Comparison of ENCODE assay signal across 24 cellular contexts in the genomic region with DNA sequence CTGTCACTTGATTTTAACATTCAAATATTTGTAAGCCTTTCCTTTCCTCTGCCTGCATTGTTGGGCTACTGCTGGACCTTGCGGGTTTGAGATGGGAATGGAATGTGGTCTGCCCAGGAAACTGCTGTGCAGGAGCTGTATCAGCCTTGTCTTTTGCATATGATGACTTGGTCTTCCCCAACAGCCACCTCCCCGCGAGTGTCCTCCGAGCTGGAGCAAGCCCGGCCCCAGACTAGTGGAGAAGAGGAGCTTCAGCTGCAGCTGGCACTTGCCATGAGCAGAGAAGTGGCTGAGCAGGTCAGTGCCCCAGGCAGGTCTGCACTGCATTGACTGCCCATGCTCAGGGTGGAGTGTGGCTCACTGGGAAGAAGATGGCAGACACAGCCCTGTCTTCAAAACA. TPM values are rescaled to one million over a fixed set of nuclear protein-coding genes. Genes with fewer than 3 reads are reported as not detected.
DNase-seq lines count a peak whose midpoint lies in the region; ATAC-seq and TF ChIP-seq lines count a peak whose summit lies in the region.
"Had no signal": no experiment of that assay in that cellular context is flagged by ENCODE, and none has a peak within 500 bp of the region (broad histone marks: within the 10 kb centered on the region; RNA-seq: fewer than 3 reads in every experiment).

No MANE protein-coding gene starts in this region.

- H3K9ac ChIP-seq in BLaER1 treated with 17β-estradiol and CSF1 and Interleukin-3, amounts not matched to agents 10 nM and 100 nM = no peak overlapping the region
- H3K9ac ChIP-seq in neural progenitor cell = no peak overlapping the region

- peak overlapping the region in 8 of 11 experiments; percentile 21 to 88 (median 48); a peak in 14 of 22 replicates for H3K4me2 ChIP-seq in BLaER1 treated with 17β-estradiol and CSF1 and Interleukin-3, amounts not matched to agents 10 nM and 100 nM
- no peak overlapping the region for H3K4me2 ChIP-seq in neural progenitor cell
- H3K4me2 ChIP-seq: A549 had no signal

- no peaks in the 10 kb centered on the region for H3K9me3 Mint-ChIP-seq in neural progenitor cell
- no peaks in the 10 kb centered on the region for H3K9me3 Mint-ChIP-seq in activated T-helper 2 cell treated with anti-CD3 and anti-CD28 coated beads, Interferon-gamma antibody, Interleukin-2, Interleukin-4, amounts not matched to agents 10 μg/mL and 5 μg/mL and 100 μg/mL, durations not matched to agents 14 hours and 24 hours and 36 hours
- H3K9me3 Mint-ChIP-seq: activated B cell treated with CpG ODN at 0.5 μM for 24 hours; activated T-cell treated with anti-CD3 and anti-CD28 coated beads, Interleukin-2, amount 50 U/mL, for 4 hours had no signal

- peaks cover 49 to 88% (median 67%) of the 10 kb centered on the region in 11 experiments for H3K27me3 ChIP-seq in BLaER1 treated with 17β-estradiol and CSF1 and Interleukin-3, amounts not matched to agents 10 nM and 100 nM
- H3K27me3 ChIP-seq in dorsolateral prefrontal cortex (no peaks in the 10 kb centered on the region), neural progenitor cell (no peaks in the 10 kb centered on the region), H7 (ENCODE audit: control insufficient read depth, insufficient read depth, low read length) (no peaks in the 10 kb centered on the region)
- H3K27me3 ChIP-seq: body of pancreas, SJCRH30, tibial artery had no signal

- no peak overlapping the region for H3K27ac ChIP-seq in BLaER1 treated with 17β-estradiol and CSF1 and Interleukin-3, amounts not matched to agents 10 nM and 100 nM
- H3K27ac ChIP-seq in dorsolateral prefrontal cortex = peak overlapping the region; percentile 13 to 100 (median 97)
- H3K27ac ChIP-seq in neural progenitor cell = no peak overlapping the region
- H3K27ac ChIP-seq: A549, body of pancreas, prostate gland, SJCRH30, tibial artery had no signal

- TF ChIP-seq CTCF in dorsolateral prefrontal cortex (IDR thresholded peaks at IDR 0.05 in 54 of 56, conservative IDR thresholded peaks at IDR 0.05 in 2 of 56; ENCODE audit: low read depth in 1 of 56, partially characterized antibody in 56 of 56) (no peak), neural progenitor cell (IDR thresholded peaks at IDR 0.05) (no peak)

- peaks cover 4% of the 10 kb centered on the region for H3K27me3 Mint-ChIP-seq in neural progenitor cell (ENCODE audit: insufficient read depth, low read depth)
- peaks cover 8% of the 10 kb centered on the region for H3K27me3 Mint-ChIP-seq in activated T-helper 2 cell treated with anti-CD3 and anti-CD28 coated beads, Interferon-gamma antibody, Interleukin-2, Interleukin-4, amounts not matched to agents 10 μg/mL and 5 μg/mL and 100 μg/mL, durations not matched to agents 14 hours and 24 hours and 36 hours (ENCODE audit: low read depth)
- H3K27me3 Mint-ChIP-seq: activated B cell treated with CpG ODN at 0.5 μM for 24 hours had no signal

- no peaks in the 10 kb centered on the region for H3F3A ChIP-seq in neural progenitor cell (ENCODE audit: low read depth)

- H3K79me2 ChIP-seq in neural progenitor cell (ENCODE audit: low read depth) = peaks cover 6% of the 10 kb centered on the region

- no peak overlapping the region for H3K4me3 ChIP-seq in BLaER1 treated with 17β-estradiol and CSF1 and Interleukin-3, amounts not matched to agents 10 nM and 100 nM
- H3K4me3 ChIP-seq in dorsolateral prefrontal cortex (no peak overlapping the region), neural progenitor cell (no peak overlapping the region), H7 (ENCODE audit: insufficient read depth, low read depth, low read length) (no peak overlapping the region)
- H3K4me3 ChIP-seq: A549, body of pancreas, prostate gland, SJCRH30, tibial artery had no signal

- no peak for ATAC-seq in HG03139 (IDR thresholded peaks at IDR 0.05; ENCODE audit: unreplicated experiment)
- ATAC-seq: activated T-cell treated with anti-CD3 and anti-CD28 coated beads, Interleukin-2, amount 50 U/mL, for 4 hours; body of pancreas; Panc1; stimulated activated naive CD8-positive, alpha-beta T cell treated with anti-CD3 and anti-CD28 coated beads, Interleukin-15, Interleukin-2, amounts not matched to agents 100 U/mL and 50 U/mL, for 24 hours had no signal

- H3K9me3 ChIP-seq in BLaER1 treated with 17β-estradiol and CSF1 and Interleukin-3, amounts not matched to agents 10 nM and 100 nM (replicated peaks in 1 of 11) = no peaks in the 10 kb centered on the region
- H3K9me3 ChIP-seq in neural progenitor cell (ENCODE audit: low read depth) = no peaks in the 10 kb centered on the region
- H3K9me3 ChIP-seq: A549, body of pancreas, prostate gland, SJCRH30, tibial artery had no signal

- intact Hi-C loops in dorsolateral prefrontal cortex (cut with DNase I) = no loop called here
- intact Hi-C loops in activated T-helper 2 cell treated with anti-CD3 and anti-CD28 coated beads, Interferon-gamma antibody, Interleukin-2, Interleukin-4, amounts not matched to agents 10 μg/mL and 5 μg/mL and 100 μg/mL, durations not matched to agents 14 hours and 24 hours and 36 hours (cut with micrococcal nuclease) = no loop called here

- H3K4me1 Mint-ChIP-seq in neural progenitor cell = peaks cover 27% of the 10 kb centered on the region
- peaks cover 38% of the 10 kb centered on the region for H3K4me1 Mint-ChIP-seq in activated T-helper 2 cell treated with anti-CD3 and anti-CD28 coated beads, Interferon-gamma antibody, Interleukin-2, Interleukin-4, amounts not matched to agents 10 μg/mL and 5 μg/mL and 100 μg/mL, durations not matched to agents 14 hours and 24 hours and 36 hours (ENCODE audit: low read depth)

- DNase-seq in NCI-H526 (lab: John Stamatoyannopoulos, UW) (peak; percentile 37 to 76), dorsolateral prefrontal cortex (peak in 3 of 10 donors; percentile 28 to 42 (median 35)), neural progenitor cell (ENCODE audit: low spot score) (no peak), EL (no peak), H7 (no peak)
- no peak for DNase-seq in activated T-helper 2 cell treated with anti-CD3 and anti-CD28 coated beads, Interferon-gamma antibody, Interleukin-2, Interleukin-4, amounts not matched to agents 10 μg/mL and 5 μg/mL and 100 μg/mL, durations not matched to agents 14 hours and 24 hours and 36 hours (ENCODE audit: low spot score)
- DNase-seq: activated B cell treated with CpG ODN at 0.5 μM for 24 hours; activated CD4-positive, alpha-beta T cell treated with anti-CD3 and anti-CD28 coated beads, Interleukin-2, amount 50 U/mL, for 1 hour; activated T-cell treated with anti-CD3 and anti-CD28 coated beads, Interleukin-2, amount 50 U/mL, for 4 hours; AML-193; body of pancreas; effector CD4-positive, alpha-beta T cell; kidney glomerular epithelial cell; NCI-H1092 treated with DMSO at 0.1 percent for 48 hours; NCI-H1930; NCI-H69; SJCRH30; stimulated activated naive CD8-positive, alpha-beta T cell treated with anti-CD3 and anti-CD28 coated beads, Interleukin-15, Interleukin-2, amounts not matched to agents 100 U/mL and 50 U/mL, for 24 hours; tibial artery had no signal

- H3K27ac Mint-ChIP-seq in neural progenitor cell = peak overlapping the region; percentile 25
- no peak overlapping the region for H3K27ac Mint-ChIP-seq in activated T-helper 2 cell treated with anti-CD3 and anti-CD28 coated beads, Interferon-gamma antibody, Interleukin-2, Interleukin-4, amounts not matched to agents 10 μg/mL and 5 μg/mL and 100 μg/mL, durations not matched to agents 14 hours and 24 hours and 36 hours
- H3K27ac Mint-ChIP-seq: activated B cell treated with CpG ODN at 0.5 μM for 24 hours had no signal

- no peak overlapping the region for H3K4me3 Mint-ChIP-seq in neural progenitor cell
- no peak overlapping the region for H3K4me3 Mint-ChIP-seq in activated T-helper 2 cell treated with anti-CD3 and anti-CD28 coated beads, Interferon-gamma antibody, Interleukin-2, Interleukin-4, amounts not matched to agents 10 μg/mL and 5 μg/mL and 100 μg/mL, durations not matched to agents 14 hours and 24 hours and 36 hours (ENCODE audit: low read depth)
- H3K4me3 Mint-ChIP-seq: activated B cell treated with CpG ODN at 0.5 μM for 24 hours; activated T-cell treated with anti-CD3 and anti-CD28 coated beads, Interleukin-2, amount 50 U/mL, for 4 hours had no signal

- H2AFZ ChIP-seq in neural progenitor cell (replicated peaks) = no peak overlapping the region

- H3K4me1 ChIP-seq in BLaER1 treated with 17β-estradiol and CSF1 and Interleukin-3, amounts not matched to agents 10 nM and 100 nM = peaks cover 77 to 93% (median 91%) of the 10 kb centered on the region in 10 experiments
- H3K4me1 ChIP-seq in neural progenitor cell = no peaks in the 10 kb centered on the region
- H3K4me1 ChIP-seq: A549, prostate gland had no signal

- H3K36me3 ChIP-seq in BLaER1 treated with 17β-estradiol and CSF1 and Interleukin-3, amounts not matched to agents 10 nM and 100 nM = no peaks in the 10 kb centered on the region
- no peaks in the 10 kb centered on the region for H3K36me3 ChIP-seq in neural progenitor cell
- peaks cover 9% of the 10 kb centered on the region for H3K36me3 ChIP-seq in H7 (replicated peaks; ENCODE audit: control insufficient read depth, insufficient read depth, low read length)

- H3K36me3 Mint-ChIP-seq in neural progenitor cell = peaks cover 26% of the 10 kb centered on the region
- H3K36me3 Mint-ChIP-seq in activated T-helper 2 cell treated with anti-CD3 and anti-CD28 coated beads, Interferon-gamma antibody, Interleukin-2, Interleukin-4, amounts not matched to agents 10 μg/mL and 5 μg/mL and 100 μg/mL, durations not matched to agents 14 hours and 24 hours and 36 hours (ENCODE audit: low read depth) = peaks cover 7% of the 10 kb centered on the region

- H4K20me1 ChIP-seq in BLaER1 treated with 17β-estradiol and CSF1 and Interleukin-3, amounts not matched to agents 10 nM and 100 nM = peaks cover 6 to 69% (median 12%) of the 10 kb centered on the region in 11 experiments; a peak in 15 of 22 replicates
- H4K20me1 ChIP-seq in neural progenitor cell (ENCODE audit: low read depth) = peaks cover 23% of the 10 kb centered on the region

RNA-seq across cellular contexts. Expression of gene B9D1, which starts 52.8 kb away (rescaled TPM):
- total RNA-seq in dorsolateral prefrontal cortex (10 to 100 TPM; 10.3 to 48.5 (median 28.0) TPM), neural progenitor cell (ENCODE audit: low replicate concordance) (15.1 and 43.0 TPM in 2 replicates)
- 6.7 TPM in 2 replicates for total RNA-seq in activated T-helper 2 cell treated with anti-CD3 and anti-CD28 coated beads, Interferon-gamma antibody, Interleukin-2, Interleukin-4, amounts not matched to agents 10 μg/mL and 5 μg/mL and 100 μg/mL, durations not matched to agents 14 hours and 24 hours and 36 hours
- total RNA-seq in H7 (2014; rRNA removed; shearing (Covaris generic)) = 61.5 and 63.5 TPM in 2 replicates

Comparison
In these comparisons a context has a peak if more than half of its experiments do, and no peak if none do; other contexts are left out.
1. H3K27ac ChIP-seq: peak in dorsolateral prefrontal cortex (59 of 59); none in BLaER1 treated with 17β-estradiol and CSF1 and Interleukin-3, amounts not matched to agents 10 nM and 100 nM (0 of 11) and neural progenitor cell (single experiment).
2. DNase-seq: peak in NCI-H526 (2 of 2); none in neural progenitor cell (single experiment), activated T-helper 2 cell treated with anti-CD3 and anti-CD28 coated beads, Interferon-gamma antibody, Interleukin-2, Interleukin-4, amounts not matched to agents 10 μg/mL and 5 μg/mL and 100 μg/mL, durations not matched to agents 14 hours and 24 hours and 36 hours (single experiment), EL (single experiment) and H7 (single experiment).